12 cellular contexts compared by ENCODE assay signal in genomic region chr9:89670806-89671434, GRCh38.
"Had no signal": no experiment of that assay in that cellular context is flagged by ENCODE, and none has a peak within 500 bp of the region (broad histone marks: within the 10 kb centered on the region; RNA-seq: fewer than 3 reads in every experiment).

No MANE protein-coding gene starts in this region.

- H3K9me3 Mint-ChIP-seq: type B pancreatic cell had no signal

- H3K27ac Mint-ChIP-seq: naive thymus-derived CD8-positive, alpha-beta T cell; type B pancreatic cell had no signal

- H3K27ac ChIP-seq: cardiac muscle cell, heart right ventricle, lower lobe of right lung had no signal

- FAIRE-seq: colon, endothelial cell of umbilical vein had no signal

- DNase-seq: activated CD4-positive, alpha-beta T cell treated with anti-CD3 and anti-CD28 coated beads, Interleukin-2, amount 50 U/mL, for 48 hours; activated CD4-positive, CD25-positive, alpha-beta regulatory T cell treated with anti-CD3 and anti-CD28 coated beads, Interleukin-2, amount 50 U/mL, for 72 hours; foreskin melanocyte; heart right ventricle; lower lobe of right lung; midbrain; naive thymus-derived CD8-positive, alpha-beta T cell; SHP77 had no signal

- H3K4me3 Mint-ChIP-seq: naive thymus-derived CD8-positive, alpha-beta T cell; type B pancreatic cell had no signal

- H3K9me3 ChIP-seq: heart right ventricle, lower lobe of right lung had no signal

- H3K36me3 Mint-ChIP-seq: naive thymus-derived CD8-positive, alpha-beta T cell; type B pancreatic cell had no signal

- ATAC-seq: heart right ventricle; lower lobe of right lung; naive thymus-derived CD8-positive, alpha-beta T cell had no signal

- H3K4me3 ChIP-seq: cardiac muscle cell, heart right ventricle, lower lobe of right lung had no signal
